In the genomic region with DNA sequence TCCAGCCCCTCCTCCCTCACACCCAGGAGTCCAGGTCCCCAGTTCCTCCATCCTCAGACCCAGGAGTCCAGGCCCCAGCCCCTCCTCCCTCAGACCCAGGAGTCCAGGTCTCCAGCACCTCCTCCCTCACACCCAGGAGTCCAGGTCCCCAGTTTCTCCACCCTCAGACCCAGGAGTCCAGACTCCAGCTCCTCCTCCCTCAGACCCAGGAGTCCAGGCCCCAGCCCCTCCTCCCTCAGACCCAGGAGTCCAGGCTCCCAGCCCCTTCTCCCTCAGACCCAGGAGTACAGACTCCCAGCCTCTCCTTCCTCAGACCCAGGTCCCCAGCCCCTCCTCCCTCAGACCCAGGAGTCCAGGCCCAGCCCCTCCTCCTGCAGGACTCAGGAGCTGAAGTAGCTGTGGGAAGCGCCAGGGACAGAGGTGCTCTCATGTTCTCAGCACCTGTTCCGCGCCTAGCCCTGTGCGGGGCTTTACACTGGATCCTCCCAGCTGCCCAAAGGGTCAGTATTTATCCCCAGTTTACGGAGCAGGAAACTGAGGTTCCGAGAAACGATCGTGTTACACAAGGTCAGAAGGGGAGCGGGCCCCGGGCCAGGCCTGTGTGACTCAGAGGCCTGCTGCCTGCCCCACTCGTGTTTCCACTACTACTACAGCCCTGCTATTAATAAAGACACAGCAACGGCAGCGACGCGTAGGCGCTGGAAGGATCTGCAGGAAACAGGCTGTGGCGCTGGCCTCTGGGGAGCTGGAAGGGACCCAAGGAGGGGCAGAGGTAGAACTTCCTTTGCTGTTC, we compare ENCODE assay signal across 1 cellular context.
TF ChIP-seq lines count a peak whose summit lies in the region.

No MANE protein-coding gene starts in this region.

TF ChIP-seq in K562, 482 proteins besides CTCF, POLR2A, EP300 and RAD21 (continued from another document):
- TF ChIP-seq NCOA2 (IDR thresholded peaks at IDR 0.05; ENCODE audit: partially characterized antibody in 2 of 2), result no peak
- TF ChIP-seq ZNF408 (CRISPR knock-in tag; IDR thresholded peaks at IDR 0.05; ENCODE audit: low read depth), result no peak
- TF ChIP-seq, protein P1, sequence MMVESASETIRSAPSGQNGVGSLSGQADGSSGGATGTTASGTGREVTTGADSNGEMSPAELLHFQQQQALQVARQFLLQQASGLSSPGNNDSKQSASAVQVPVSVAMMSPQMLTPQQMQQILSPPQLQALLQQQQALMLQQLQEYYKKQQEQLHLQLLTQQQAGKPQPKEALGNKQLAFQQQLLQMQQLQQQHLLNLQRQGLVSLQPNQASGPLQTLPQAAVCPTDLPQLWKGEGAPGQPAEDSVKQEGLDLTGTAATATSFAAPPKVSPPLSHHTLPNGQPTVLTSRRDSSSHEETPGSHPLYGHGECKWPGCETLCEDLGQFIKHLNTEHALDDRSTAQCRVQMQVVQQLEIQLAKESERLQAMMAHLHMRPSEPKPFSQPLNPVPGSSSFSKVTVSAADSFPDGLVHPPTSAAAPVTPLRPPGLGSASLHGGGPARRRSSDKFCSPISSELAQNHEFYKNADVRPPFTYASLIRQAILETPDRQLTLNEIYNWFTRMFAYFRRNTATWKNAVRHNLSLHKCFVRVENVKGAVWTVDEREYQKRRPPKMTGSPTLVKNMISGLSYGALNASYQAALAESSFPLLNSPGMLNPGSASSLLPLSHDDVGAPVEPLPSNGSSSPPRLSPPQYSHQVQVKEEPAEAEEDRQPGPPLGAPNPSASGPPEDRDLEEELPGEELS (CRISPR knock-in tag; IDR thresholded peaks at IDR 0.05; ENCODE audit: borderline replicate concordance), result 0 out of 2 replicates have a peak, but pooled peaks have one; percentile 28
